In the genomic region with DNA sequence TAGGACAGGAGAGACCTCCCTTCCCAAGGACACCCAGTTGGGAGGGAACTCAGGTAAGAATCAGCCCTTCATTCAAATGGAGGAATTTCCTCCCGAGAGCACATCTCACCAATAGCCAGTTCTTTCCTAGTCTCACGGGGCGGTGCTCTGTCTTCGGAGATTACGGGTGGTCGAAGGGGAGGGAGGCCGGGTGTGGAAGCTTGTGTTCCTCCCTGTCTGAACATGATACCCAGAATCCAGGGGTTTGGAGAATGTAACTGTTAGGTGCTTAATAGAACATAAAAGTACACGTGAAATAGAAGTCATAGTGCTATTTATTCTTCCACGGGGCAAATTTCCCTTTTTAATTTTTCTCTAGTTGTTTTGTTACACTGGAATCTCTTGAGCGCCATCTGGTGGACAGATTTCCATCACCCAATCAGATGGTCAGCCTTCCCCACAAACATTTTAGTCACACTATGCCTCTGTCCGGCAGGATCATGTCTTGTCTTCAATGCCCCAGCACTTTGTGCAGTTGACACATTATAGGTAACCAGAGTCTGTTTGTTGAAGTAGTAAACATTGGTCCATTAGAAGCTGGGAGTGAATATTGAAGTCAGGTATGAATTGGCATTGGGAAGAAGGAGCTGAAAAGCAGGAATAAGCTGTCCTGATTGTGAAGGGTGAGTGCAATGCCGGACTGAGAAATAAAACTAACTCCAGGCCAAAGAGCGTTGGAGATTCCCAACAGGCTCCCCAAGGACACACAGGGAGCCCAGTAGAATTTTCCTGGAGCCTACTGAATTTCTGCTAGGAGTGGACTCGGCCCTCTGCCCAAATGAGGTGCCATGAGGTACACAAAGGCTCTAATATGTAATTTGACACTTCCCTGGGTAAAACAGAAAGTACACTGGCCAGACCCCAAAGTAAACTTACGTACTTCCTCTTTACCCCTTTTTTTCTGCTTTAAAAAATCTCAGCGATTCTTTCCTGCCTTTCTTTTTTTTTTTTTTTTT, we compare ENCODE assay signal across 8 cellular contexts. TPM values are rescaled to one million over a fixed set of nuclear protein-coding genes. Genes with fewer than 3 reads are reported as not detected.
DNase-seq lines count a peak whose midpoint lies in the region; TF ChIP-seq lines count a peak whose summit lies in the region.

No MANE protein-coding gene starts in this region.

- H3K4me1 ChIP-seq in neuronal stem cell (ENCODE audit: control insufficient read depth in 2 of 2, insufficient read depth in 1 of 2, low read depth in 1 of 2, low read length in 2 of 2) (peaks cover 7 to 8% of the 10 kb centered on the region in 2 donors), subcutaneous abdominal adipose tissue (ENCODE audit: control insufficient read depth in 5 of 5, insufficient read depth in 5 of 5, low read length in 5 of 5) (peaks cover 3 to 26% (median 15%) of the 10 kb centered on the region in 5 donors)

- peaks cover 11% of the 10 kb centered on the region for H3K4me1 Mint-ChIP-seq in activated T-helper 2 cell treated with anti-CD3 and anti-CD28 coated beads, Interferon-gamma antibody, Interleukin-2, Interleukin-4, amounts not matched to agents 10 μg/mL and 5 μg/mL and 100 μg/mL, durations not matched to agents 14 hours and 24 hours and 36 hours (ENCODE audit: low read depth)

- H4K8ac ChIP-seq in neuronal stem cell (ENCODE audit: low read depth, low read length), result no peak overlapping the region

- peaks cover 27% of the 10 kb centered on the region for H3K27me3 Mint-ChIP-seq in activated T-helper 2 cell treated with anti-CD3 and anti-CD28 coated beads, Interferon-gamma antibody, Interleukin-2, Interleukin-4, amounts not matched to agents 10 μg/mL and 5 μg/mL and 100 μg/mL, durations not matched to agents 14 hours and 24 hours and 36 hours (ENCODE audit: low read depth)

- H2AK5ac ChIP-seq in neuronal stem cell (ENCODE audit: low read depth, low read length), result no peak overlapping the region

- H4K91ac ChIP-seq in neuronal stem cell (ENCODE audit: low read depth, low read length, poor library complexity), result no peak overlapping the region

- peaks cover 0 to 4% (median 0%) of the 10 kb centered on the region in 3 experiments for H3K27me3 ChIP-seq in neuronal stem cell (ENCODE audit: control insufficient read depth in 3 of 3, insufficient read depth in 3 of 3, low read depth in 1 of 3, low read length in 3 of 3)
- H3K27me3 ChIP-seq in subcutaneous abdominal adipose tissue (ENCODE audit: control insufficient read depth in 5 of 5, insufficient read depth in 4 of 5, low read length in 5 of 5), result no peaks in the 10 kb centered on the region

- H3K4me3 ChIP-seq in AG10803 (ENCODE audit: low read length) (peak overlapping the region; percentile 65), fibroblast of villous mesenchyme (ENCODE audit: low read depth, low read length) (peak overlapping the region; percentile 58), neuronal stem cell (ENCODE audit: low read length in 2 of 2) (no peak overlapping the region), subcutaneous abdominal adipose tissue (ENCODE audit: low read depth in 1 of 5, low read length in 5 of 5) (peak overlapping the region; percentile 54 to 61 (median 60))

- DNase-seq in AG10803 (ENCODE audit: low read depth) (peak; percentile 84), GM19238 (ENCODE audit: insufficient read length, low spot score) (peak; percentile 44), RPMI7951 (ENCODE audit: low read depth) (peak; percentile 85), fibroblast of villous mesenchyme (ENCODE audit: low read depth) (peak; percentile 91), neuronal stem cell (ENCODE audit: low spot score) (peak; percentile 85)
- DNase-seq in activated T-helper 2 cell treated with anti-CD3 and anti-CD28 coated beads, Interferon-gamma antibody, Interleukin-2, Interleukin-4, amounts not matched to agents 10 μg/mL and 5 μg/mL and 100 μg/mL, durations not matched to agents 14 hours and 24 hours and 36 hours (ENCODE audit: low spot score), result peak; percentile 52

- H3K9me3 ChIP-seq in neuronal stem cell (replicated peaks in 1 of 2; ENCODE audit: control insufficient read depth in 2 of 2, insufficient read depth in 1 of 2, low read depth in 1 of 2, low read length in 2 of 2) (no peaks in the 10 kb centered on the region), subcutaneous abdominal adipose tissue (ENCODE audit: control insufficient read depth in 5 of 5, low read length in 5 of 5) (no peaks in the 10 kb centered on the region)

- no peaks in the 10 kb centered on the region for H3K79me1 ChIP-seq in neuronal stem cell (ENCODE audit: low read depth, low read length)

- H2BK12ac ChIP-seq in neuronal stem cell (ENCODE audit: low read length), result no peak overlapping the region

- no peak overlapping the region for H2BK15ac ChIP-seq in neuronal stem cell (ENCODE audit: low read length)

- H3K9me3 Mint-ChIP-seq in activated T-helper 2 cell treated with anti-CD3 and anti-CD28 coated beads, Interferon-gamma antibody, Interleukin-2, Interleukin-4, amounts not matched to agents 10 μg/mL and 5 μg/mL and 100 μg/mL, durations not matched to agents 14 hours and 24 hours and 36 hours, result no peaks in the 10 kb centered on the region

- TF ChIP-seq CTCF in AG10803 (conservative IDR thresholded peaks at IDR 0.05; ENCODE audit: low read length), result peak; percentile 82
- peak; percentile 85 for TF ChIP-seq CTCF in LNCAP (IDR thresholded peaks at IDR 0.05)
- TF ChIP-seq CTCF in fibroblast of villous mesenchyme (IDR thresholded peaks at IDR 0.05; ENCODE audit: insufficient read depth, low read depth, low read length), result peak; percentile 82

- H3K36me3 Mint-ChIP-seq in activated T-helper 2 cell treated with anti-CD3 and anti-CD28 coated beads, Interferon-gamma antibody, Interleukin-2, Interleukin-4, amounts not matched to agents 10 μg/mL and 5 μg/mL and 100 μg/mL, durations not matched to agents 14 hours and 24 hours and 36 hours (ENCODE audit: low read depth), result no peaks in the 10 kb centered on the region

- no peak overlapping the region for H2BK120ac ChIP-seq in neuronal stem cell (ENCODE audit: low read depth, low read length)

- no peak overlapping the region for H3K23ac ChIP-seq in neuronal stem cell (ENCODE audit: low read depth, low read length, poor library complexity)

- H3K4me2 ChIP-seq in neuronal stem cell (ENCODE audit: insufficient read depth, low read length, poor library complexity, severe bottlenecking), result no peak overlapping the region

- H3K27ac ChIP-seq in neuronal stem cell (replicated peaks; ENCODE audit: low read length) (no peak overlapping the region), subcutaneous abdominal adipose tissue (ENCODE audit: low read depth, low read length) (peak overlapping the region; percentile 55)

- no peak overlapping the region for H3K4ac ChIP-seq in neuronal stem cell (ENCODE audit: low read length)

- peak overlapping the region; percentile 47 for H2AFZ ChIP-seq in neuronal stem cell (ENCODE audit: low read length)

- no peak overlapping the region for H3K18ac ChIP-seq in neuronal stem cell (ENCODE audit: low read length)

- intact Hi-C loops in activated T-helper 2 cell treated with anti-CD3 and anti-CD28 coated beads, Interferon-gamma antibody, Interleukin-2, Interleukin-4, amounts not matched to agents 10 μg/mL and 5 μg/mL and 100 μg/mL, durations not matched to agents 14 hours and 24 hours and 36 hours (cut with micrococcal nuclease), result loop anchor here (1.0 kb wide), 1 partner anchor 62 kb away; no protein-coding TSS in a partner anchor

- H3K27ac Mint-ChIP-seq in activated T-helper 2 cell treated with anti-CD3 and anti-CD28 coated beads, Interferon-gamma antibody, Interleukin-2, Interleukin-4, amounts not matched to agents 10 μg/mL and 5 μg/mL and 100 μg/mL, durations not matched to agents 14 hours and 24 hours and 36 hours, result no peak overlapping the region

- H3K14ac ChIP-seq in neuronal stem cell (ENCODE audit: low read length), result no peak overlapping the region

- no peak overlapping the region for H2BK5ac ChIP-seq in neuronal stem cell (ENCODE audit: low read length)

- no CpG with 5 or more reads among the region's 16 CpGs for WGBS in neuronal stem cell (ENCODE audit: extremely low coverage in 2 of 2, insufficient read length in 2 of 2, insufficient replicate concordance in 1 of 2), 2 donors

- H3K36me3 ChIP-seq in neuronal stem cell (replicated peaks in 1 of 2; ENCODE audit: control insufficient read depth in 2 of 2, insufficient read depth in 2 of 2, low read length in 2 of 2) (no peaks in the 10 kb centered on the region), subcutaneous abdominal adipose tissue (ENCODE audit: control insufficient read depth in 5 of 5, insufficient read depth in 5 of 5, low read length in 5 of 5) (no peaks in the 10 kb centered on the region)

- H3K4me3 Mint-ChIP-seq in activated T-helper 2 cell treated with anti-CD3 and anti-CD28 coated beads, Interferon-gamma antibody, Interleukin-2, Interleukin-4, amounts not matched to agents 10 μg/mL and 5 μg/mL and 100 μg/mL, durations not matched to agents 14 hours and 24 hours and 36 hours (ENCODE audit: low read depth), result peak overlapping the region; percentile 63

- H3K9ac ChIP-seq in neuronal stem cell (ENCODE audit: low read depth, low read length, poor library complexity) (no peak overlapping the region), subcutaneous abdominal adipose tissue (ENCODE audit: low read length in 5 of 5) (peak overlapping the region in 4 of 5 donors; percentile 8 to 75 (median 72))

RNA-seq across cellular contexts. Expression of a gene that starts 27.6 kb away (rescaled TPM):
- 6.6 and 6.7 TPM in 2 replicates for total RNA-seq in RPMI7951 (2014; rRNA removed; shearing (Covaris generic))
- 12.6 and 13.0 TPM in 2 replicates for total RNA-seq in activated T-helper 2 cell treated with anti-CD3 and anti-CD28 coated beads, Interferon-gamma antibody, Interleukin-2, Interleukin-4, amounts not matched to agents 10 μg/mL and 5 μg/mL and 100 μg/mL, durations not matched to agents 14 hours and 24 hours and 36 hours
- total RNA-seq in fibroblast of villous mesenchyme, result 13.2 and 14.2 TPM in 2 replicates
- 4.7 TPM for polyA plus RNA-seq in neuronal stem cell (2013, experiment 1 of 2)
- 4.7 TPM for polyA plus RNA-seq in neuronal stem cell (2013, experiment 2 of 2)

RNA-seq across cellular contexts. Expression of a gene that starts 36.1 kb away (rescaled TPM):
- total RNA-seq in RPMI7951 (2014; rRNA removed; shearing (Covaris generic)), result 35.4 and 46.1 TPM in 2 replicates
- total RNA-seq in activated T-helper 2 cell treated with anti-CD3 and anti-CD28 coated beads, Interferon-gamma antibody, Interleukin-2, Interleukin-4, amounts not matched to agents 10 μg/mL and 5 μg/mL and 100 μg/mL, durations not matched to agents 14 hours and 24 hours and 36 hours, result 58.7 and 61.6 TPM in 2 replicates
- total RNA-seq in fibroblast of villous mesenchyme, result 80.7 and 184 TPM in 2 replicates
- 124 TPM for polyA plus RNA-seq in neuronal stem cell (2013, experiment 1 of 2)
- 118 TPM for polyA plus RNA-seq in neuronal stem cell (2013, experiment 2 of 2)

Comparison
In these comparisons a context has a peak if more than half of its experiments do, and no peak if none do; other contexts are left out.
1. H3K4me3 ChIP-seq: peak in AG10803 (single experiment), fibroblast of villous mesenchyme (single experiment) and subcutaneous abdominal adipose tissue (5 of 5); none in neuronal stem cell (0 of 2).
2. Peak in every context shown above with its lines, with median percentiles within 50 percentile points of each other: DNase-seq and CTCF ChIP-seq.